Comparison of ENCODE assay signal across 18 cellular contexts in genomic region chr7:36396150-36396549, GRCh38. TPM values are rescaled to one million over a fixed set of nuclear protein-coding genes. Genes with fewer than 3 reads are reported as not detected.
A peak's percentile ranks its signal among the peaks of the same experiment; 100 is the strongest.
DNase-seq lines count a peak whose midpoint lies in the region; ATAC-seq, FAIRE-seq and TF ChIP-seq lines count a peak whose summit lies in the region.
"Had no signal": no experiment of that assay in that cellular context is flagged by ENCODE, and none has a peak within 500 bp of the region (broad histone marks: within the 10 kb centered on the region; RNA-seq: fewer than 3 reads in every experiment).

No MANE protein-coding gene starts in this region.

- dilution Hi-C loops in endothelial cell of umbilical vein (cut with MboI; ENCODE audit: extremely low pct_ligation_motif_present, low sequenced_read_pairs) = no loop called here

- H3K36me3 Mint-ChIP-seq in nephron progenitor cell (ENCODE audit: low read depth) = peaks cover 67% of the 10 kb centered on the region

- no peak overlapping the region for H2AFZ ChIP-seq in endothelial cell of umbilical vein (ENCODE audit: low read depth, low read length)

- H3K27me3 Mint-ChIP-seq in stimulated activated naive CD8-positive, alpha-beta T cell treated with anti-CD3 and anti-CD28 coated beads, Interleukin-15, amount 100 ng/mL, for 72 hours = peaks cover 18% of the 10 kb centered on the region
- no peaks in the 10 kb centered on the region for H3K27me3 Mint-ChIP-seq in nephron progenitor cell (ENCODE audit: low read depth, poor library complexity)

- H3K4me3 ChIP-seq in endothelial cell of umbilical vein (replicated peaks in 1 of 3; ENCODE audit: insufficient read depth in 1 of 3, low read depth in 1 of 3, low read length in 3 of 3) (no peak overlapping the region), left lung (no peak overlapping the region)

- H3K9me3 Mint-ChIP-seq in stimulated activated naive CD8-positive, alpha-beta T cell treated with anti-CD3 and anti-CD28 coated beads, Interleukin-15, amount 100 ng/mL, for 72 hours = peaks cover 0 to 7% of the 10 kb centered on the region in 2 donors
- H3K9me3 Mint-ChIP-seq in nephron progenitor cell = peaks cover 22% of the 10 kb centered on the region
- H3K9me3 Mint-ChIP-seq: nephron had no signal

- H3K27ac ChIP-seq in endothelial cell of umbilical vein (ENCODE audit: insufficient read depth, low read depth, low read length) (no peak overlapping the region), left lung (no peak overlapping the region)

- H3K27ac Mint-ChIP-seq in stimulated activated naive CD8-positive, alpha-beta T cell treated with anti-CD3 and anti-CD28 coated beads, Interleukin-15, amount 100 ng/mL, for 72 hours = no peak overlapping the region
- no peak overlapping the region for H3K27ac Mint-ChIP-seq in nephron progenitor cell

- no peak for TF ChIP-seq CTCF in endothelial cell of umbilical vein (IDR thresholded peaks at IDR 0.05; ENCODE audit: extremely low read depth in 1 of 2, insufficient read depth in 1 of 2, low read depth in 1 of 2, low read length in 2 of 2)
- no peak for TF ChIP-seq CTCF in left lung (IDR thresholded peaks at IDR 0.05)
- TF ChIP-seq CTCF in nephron progenitor cell (IDR thresholded peaks at IDR 0.05) = no peak

- BruUV-seq in endothelial cell of umbilical vein (replicated peaks; lab: Mats Ljungman, UMichigan) = no TSS peak

- POLR2A ChIA-PET in endothelial cell of umbilical vein (lab: Charles Lee) = no interaction called here

- no peak overlapping the region for H3K9ac ChIP-seq in endothelial cell of umbilical vein (replicated peaks; ENCODE audit: extremely low read depth, insufficient read depth, low read length)

- CTCF ChIA-PET in endothelial cell of umbilical vein (lab: Charles Lee) = interaction anchor here (0.5 kb wide), 1 partner anchor 589 kb away, joined by 4 read pairs; no protein-coding TSS in a partner anchor

- DNase-seq in stimulated activated naive CD8-positive, alpha-beta T cell treated with anti-CD3 and anti-CD28 coated beads, Interleukin-15, Interleukin-2, amounts not matched to agents 100 U/mL and 50 U/mL, for 24 hours = no peak
- no peak for DNase-seq in stimulated activated naive CD8-positive, alpha-beta T cell treated with anti-CD3 and anti-CD28 coated beads, Interleukin-15, amount 100 ng/mL, for 72 hours
- DNase-seq in RPMI7951 (ENCODE audit: low read depth) = peak; percentile 66
- DNase-seq in endothelial cell of umbilical vein (ENCODE audit: low read depth, low spot score) = no peak
- peak; percentile 26 for DNase-seq in stimulated activated CD8-positive, alpha-beta memory T cell treated with anti-CD3 and anti-CD28 coated beads, Interleukin-4, amount 100 ng/mL, for 48 hours
- no peak for DNase-seq in left lung
- DNase-seq in urothelium cell line (ENCODE audit: low spot score) = no peak
- DNase-seq in nephron progenitor cell = no peak
- DNase-seq: activated naive CD4-positive, alpha-beta T cell treated with Interleukin-2 at 50 U/mL for 16 hours; effector memory CD4-positive, alpha-beta T cell; foreskin keratinocyte; Kasumi-1; NCI-H187 treated with DMSO at 0.1 percent for 48 hours; NCI-H524; OCI-M1 had no signal

- no peak overlapping the region for H3K4me2 ChIP-seq in endothelial cell of umbilical vein (ENCODE audit: insufficient read depth, low read length)

- peaks cover 0 to 15% of the 10 kb centered on the region in 2 experiments for H3K36me3 ChIP-seq in endothelial cell of umbilical vein (ENCODE audit: control insufficient read depth in 2 of 2, extremely low read depth in 1 of 2, insufficient read depth in 2 of 2, low read length in 2 of 2)
- no peaks in the 10 kb centered on the region for H3K36me3 ChIP-seq in left lung

- intact Hi-C loops in endothelial cell of umbilical vein (cut with micrococcal nuclease) (loop anchor here (10.0 kb wide), 2 partner anchors 361 to 1361 kb away; partner anchors contain the start of gene DPY19L1), left lung (cut with DNase I) (no loop called here)

- H3K9me1 ChIP-seq in endothelial cell of umbilical vein (replicated peaks; ENCODE audit: control insufficient read depth, extremely low read depth, insufficient read depth, low read length) = no peaks in the 10 kb centered on the region

- ATAC-seq in stimulated activated naive CD8-positive, alpha-beta T cell treated with anti-CD3 and anti-CD28 coated beads, Interleukin-15, Interleukin-2, amounts not matched to agents 100 U/mL and 50 U/mL, for 24 hours = peak; percentile 68
- no peak for ATAC-seq in stimulated activated naive CD8-positive, alpha-beta T cell treated with anti-CD3 and anti-CD28 coated beads, Interleukin-15, amount 100 ng/mL, for 72 hours
- ATAC-seq in left lung = no peak
- ATAC-seq: foreskin keratinocyte had no signal

- peaks cover 98% of the 10 kb centered on the region for H3K79me2 ChIP-seq in endothelial cell of umbilical vein (ENCODE audit: control insufficient read depth, insufficient read depth, low read length)

- no peak overlapping the region for H3K4me3 Mint-ChIP-seq in stimulated activated naive CD8-positive, alpha-beta T cell treated with anti-CD3 and anti-CD28 coated beads, Interleukin-15, amount 100 ng/mL, for 72 hours
- no peak overlapping the region for H3K4me3 Mint-ChIP-seq in nephron progenitor cell
- H3K4me3 Mint-ChIP-seq: nephron had no signal

- no peak for TF ChIP-seq POLR2A in endothelial cell of umbilical vein (IDR thresholded peaks at IDR 0.05; ENCODE audit: low read depth, low read length)

- peaks cover 10% of the 10 kb centered on the region for H3K4me1 Mint-ChIP-seq in stimulated activated naive CD8-positive, alpha-beta T cell treated with anti-CD3 and anti-CD28 coated beads, Interleukin-15, amount 100 ng/mL, for 72 hours
- peaks cover 33% of the 10 kb centered on the region for H3K4me1 Mint-ChIP-seq in nephron progenitor cell

- no peak for FAIRE-seq in endothelial cell of umbilical vein (lab: Jason Lieb, UNC)
- FAIRE-seq in urothelium cell line (lab: Jason Lieb, UNC) = no peak
- FAIRE-seq: bronchial epithelial cell, GM18507 had no signal

- H3K9me3 ChIP-seq in endothelial cell of umbilical vein (replicated peaks; ENCODE audit: control insufficient read depth, insufficient read depth, low read length) = no peaks in the 10 kb centered on the region
- H3K9me3 ChIP-seq in left lung = no peaks in the 10 kb centered on the region

- H3K27me3 ChIP-seq in endothelial cell of umbilical vein (ENCODE audit: control insufficient read depth in 2 of 2, insufficient read depth in 2 of 2, low read length in 2 of 2) (no peaks in the 10 kb centered on the region), left lung (no peaks in the 10 kb centered on the region)
- H3K27me3 ChIP-seq: foreskin keratinocyte had no signal

- H4K20me1 ChIP-seq in endothelial cell of umbilical vein (replicated peaks; ENCODE audit: control insufficient read depth, extremely low read depth, insufficient read depth, low read length) = peaks cover 4% of the 10 kb centered on the region

- H3K4me1 ChIP-seq in endothelial cell of umbilical vein (ENCODE audit: control insufficient read depth, extremely low read depth, insufficient read depth, low read length) (peaks cover 35% of the 10 kb centered on the region), left lung (peaks cover 0 to 11% of the 10 kb centered on the region in 2 donors)

TF ChIP-seq in endothelial cell of umbilical vein, 7 proteins besides CTCF, POLR2A, EP300 and RAD21:
- TF ChIP-seq FOS (IDR thresholded peaks at IDR 0.05; ENCODE audit: borderline replicate concordance, insufficient read depth, low read length) = peak; percentile 21
- no peak for TF ChIP-seq EZH2 (IDR thresholded peaks at IDR 0.05; ENCODE audit: borderline replicate concordance, low read depth, low read length, severe bottlenecking)
- TF ChIP-seq POLR2AphosphoS5 (IDR thresholded peaks at IDR 0.05; ENCODE audit: insufficient read depth, low read depth, low read length) = no peak
- TF ChIP-seq MAX (IDR thresholded peaks at IDR 0.05; ENCODE audit: insufficient read depth, insufficient read length) = no peak
- TF ChIP-seq MYC (IDR thresholded peaks at IDR 0.05; ENCODE audit: low read depth, low read length) = no peak
- no peak for TF ChIP-seq JUN (IDR thresholded peaks at IDR 0.05; ENCODE audit: borderline replicate concordance, insufficient read depth, insufficient read length, low read depth)

RNA-seq across cellular contexts. Expression of gene ANLN, which starts 6.5 kb away (rescaled TPM):
- total RNA-seq in RPMI7951 (2014; rRNA removed; shearing (Covaris generic)) = 435 and 537 TPM in 2 replicates
- total RNA-seq in endothelial cell of umbilical vein (112 and 119 TPM in 2 replicates), left lung (10 to 100 TPM in 1 of 2 donors, 1 to 10 TPM in 1; 9.0 to 23.2 TPM)
- 16.9 and 28.5 TPM in 2 replicates for polyA plus RNA-seq in endothelial cell of umbilical vein
- 16.7 and 20.4 TPM in 2 replicates for polyA plus RNA-seq in endothelial cell of umbilical vein (2011; cell fraction: cytosol; rRNA removed)
- 150 and 223 TPM in 2 replicates for polyA plus RNA-seq in endothelial cell of umbilical vein (2011; cell fraction: nucleus; rRNA removed)
- 27.7 and 72.5 TPM in 2 replicates for polyA plus RNA-seq in endothelial cell of umbilical vein (2012)
- polyA minus RNA-seq in endothelial cell of umbilical vein = 125 and 142 TPM in 2 replicates
- polyA minus RNA-seq in endothelial cell of umbilical vein (2011; cell fraction: cytosol; rRNA and poly(A)+ RNA removed) = 86.0 TPM
- polyA minus RNA-seq in endothelial cell of umbilical vein (2011; cell fraction: nucleus; rRNA and poly(A)+ RNA removed) = 205 and 464 TPM in 2 replicates

Comparison
In these comparisons a context has a peak if more than half of its experiments do, and no peak if none do; other contexts are left out.
1. DNase-seq: peak in RPMI7951 (single experiment) and stimulated activated CD8-positive, alpha-beta memory T cell treated with anti-CD3 and anti-CD28 coated beads, Interleukin-4, amount 100 ng/mL, for 48 hours (single experiment); none in stimulated activated naive CD8-positive, alpha-beta T cell treated with anti-CD3 and anti-CD28 coated beads, Interleukin-15, Interleukin-2, amounts not matched to agents 100 U/mL and 50 U/mL, for 24 hours (single experiment), stimulated activated naive CD8-positive, alpha-beta T cell treated with anti-CD3 and anti-CD28 coated beads, Interleukin-15, amount 100 ng/mL, for 72 hours (0 of 2), endothelial cell of umbilical vein (single experiment), left lung (0 of 2), urothelium cell line (single experiment) and nephron progenitor cell (single experiment).